ENCODE assay signal across 34 cellular contexts in the genomic region with DNA sequence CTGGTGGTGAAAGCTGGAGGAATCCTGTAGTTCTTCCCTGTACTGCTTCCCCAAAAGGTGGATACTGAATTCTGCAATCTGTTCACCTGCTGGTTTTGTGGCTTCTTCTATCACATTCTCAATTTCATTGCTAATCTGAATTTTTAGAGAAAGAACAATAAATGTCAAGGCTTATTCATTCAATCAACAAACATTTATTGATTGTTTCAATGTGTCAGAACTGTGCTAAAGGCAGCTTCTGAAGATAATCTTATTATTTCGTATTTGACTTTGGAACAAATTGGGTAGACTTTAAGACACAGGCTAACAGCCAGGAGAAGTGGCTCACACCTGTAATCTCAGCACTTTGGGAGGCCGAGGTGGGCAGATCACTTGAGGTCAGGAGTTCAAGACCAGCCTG.
"Had no signal": no experiment of that assay in that cellular context is flagged by ENCODE, and none has a peak within 500 bp of the region (broad histone marks: within the 10 kb centered on the region; RNA-seq: fewer than 3 reads in every experiment).

No MANE protein-coding gene starts in this region.

- H3K27me3 ChIP-seq: MG63 had no signal

- DNase-seq: Karpas-422, Kasumi-1, KG1, MG63, MM.1S, MV-4-11, NCI-H1048, NCI-H1092, NCI-H1092 treated with DMSO at 0.1 percent for 48 hours, NCI-H1105, NCI-H1105 treated with DMSO at 0.1 percent for 48 hours, NCI-H1417, NCI-H1417 treated with DMSO at 0.1 percent for 48 hours, NCI-H1436, NCI-H1436 treated with DMSO at 0.1 percent for 48 hours, NCI-H146, NCI-H1694, NCI-H1694 treated with DMSO at 0.1 percent for 48 hours, NCI-H187, NCI-H187 treated with DMSO at 0.1 percent for 48 hours, NCI-H1930, NCI-H2029, NCI-H2029 treated with DMSO at 0.1 percent for 48 hours, NCI-H2081, NCI-H2081 treated with DMSO at 0.1 percent for 48 hours, NCI-H2107, NCI-H2171, NCI-H2171 treated with DMSO at 0.1 percent for 48 hours, NCI-H2227 treated with DMSO at 0.1 percent for 48 hours, NCI-H226, NCI-H345, NCI-H446, NCI-H446 treated with DMSO at 0.1 percent for 48 hours had no signal

- H3K4me3 ChIP-seq: MG63 had no signal

- H3K36me3 ChIP-seq: MG63 had no signal

- H3K27ac ChIP-seq: KMS-11 had no signal

- H3K9ac ChIP-seq: KMS-11 had no signal

- H3K4me2 ChIP-seq: KMS-11 had no signal

- H3K9me3 ChIP-seq: MG63 had no signal
